Comparison of ENCODE assay signal across 24 cellular contexts in genomic region chr2:110153416-110153815, GRCh38. TPM values are rescaled to one million over a fixed set of nuclear protein-coding genes. Genes with fewer than 3 reads are reported as not detected.
"Had no signal": no experiment of that assay in that cellular context is flagged by ENCODE, and none has a peak within 500 bp of the region (broad histone marks: within the 10 kb centered on the region; RNA-seq: fewer than 3 reads in every experiment).

No MANE protein-coding gene starts in this region.

- H3K4me3 ChIP-seq: ovary, psoas muscle, right atrium auricular region, spleen, thoracic aorta had no signal

- DNase-seq: activated CD4-positive, CD25-positive, alpha-beta regulatory T cell treated with anti-CD3 and anti-CD28 coated beads, Interleukin-2, amount 50 U/mL, for 72 hours; activated naive CD4-positive, alpha-beta T cell treated with Interleukin-2 at 50 U/mL for 16 hours; activated T-cell treated with anti-CD3 and anti-CD28 coated beads, Interleukin-2, amount 50 U/mL, for 24 hours; amygdala; central memory CD4-positive, alpha-beta T cell; effector memory CD4-positive, alpha-beta T cell; foreskin fibroblast; kidney glomerular epithelial cell; left ventricle myocardium superior; ovary; psoas muscle; spleen; stimulated activated CD4-positive, alpha-beta T cell treated with anti-CD3 and anti-CD28 coated beads, Interleukin-4, amount 100 ng/mL, for 1 hour; stimulated activated naive CD4-positive, alpha-beta T cell treated with Interleukin-2 at 50 U/mL for 16 hours; WERI-Rb-1 had no signal

- H3K27me3 ChIP-seq: neutrophil, ovary, right atrium auricular region, spleen had no signal

- H3K9me3 ChIP-seq: neutrophil, psoas muscle, thoracic aorta had no signal

- H3K4me1 Mint-ChIP-seq: brain, nephron had no signal

- H3K4me3 Mint-ChIP-seq: activated T-cell treated with anti-CD3 and anti-CD28 coated beads, Interleukin-2, amount 50 U/mL, for 24 hours; brain; memory B cell; nephron; type B pancreatic cell had no signal

- ATAC-seq: left ventricle myocardium superior, psoas muscle, SK-N-SH treated with all-trans-retinoic acid at 6 μM for 48 hours had no signal

- H3K27ac Mint-ChIP-seq: activated T-cell treated with anti-CD3 and anti-CD28 coated beads, Interleukin-2, amount 50 U/mL, for 24 hours; brain; memory B cell; nephron; type B pancreatic cell had no signal

- H3K27me3 Mint-ChIP-seq: brain, type B pancreatic cell had no signal

- H3K27ac ChIP-seq: neutrophil, ovary, psoas muscle, right atrium auricular region, thoracic aorta, WERI-Rb-1 had no signal

- H3K9me3 Mint-ChIP-seq: type B pancreatic cell had no signal

- H3K36me3 ChIP-seq: neutrophil, ovary, right atrium auricular region, spleen, thoracic aorta, WERI-Rb-1 had no signal

RNA-seq across cellular contexts. Expression of gene MALL, which starts 37.8 kb away (rescaled TPM):
- total RNA-seq: T-helper 2 cell treated with Interferon-gamma antibody and Interleukin-4, amounts not matched to agents 100 ng/mL and 5 ng/mL, for 36 hours had no signal

RNA-seq across cellular contexts. Expression of gene NPHP1, which starts 51.4 kb away (rescaled TPM):
- total RNA-seq: T-helper 2 cell treated with Interferon-gamma antibody and Interleukin-4, amounts not matched to agents 100 ng/mL and 5 ng/mL, for 36 hours had no signal
